In the genomic region with DNA sequence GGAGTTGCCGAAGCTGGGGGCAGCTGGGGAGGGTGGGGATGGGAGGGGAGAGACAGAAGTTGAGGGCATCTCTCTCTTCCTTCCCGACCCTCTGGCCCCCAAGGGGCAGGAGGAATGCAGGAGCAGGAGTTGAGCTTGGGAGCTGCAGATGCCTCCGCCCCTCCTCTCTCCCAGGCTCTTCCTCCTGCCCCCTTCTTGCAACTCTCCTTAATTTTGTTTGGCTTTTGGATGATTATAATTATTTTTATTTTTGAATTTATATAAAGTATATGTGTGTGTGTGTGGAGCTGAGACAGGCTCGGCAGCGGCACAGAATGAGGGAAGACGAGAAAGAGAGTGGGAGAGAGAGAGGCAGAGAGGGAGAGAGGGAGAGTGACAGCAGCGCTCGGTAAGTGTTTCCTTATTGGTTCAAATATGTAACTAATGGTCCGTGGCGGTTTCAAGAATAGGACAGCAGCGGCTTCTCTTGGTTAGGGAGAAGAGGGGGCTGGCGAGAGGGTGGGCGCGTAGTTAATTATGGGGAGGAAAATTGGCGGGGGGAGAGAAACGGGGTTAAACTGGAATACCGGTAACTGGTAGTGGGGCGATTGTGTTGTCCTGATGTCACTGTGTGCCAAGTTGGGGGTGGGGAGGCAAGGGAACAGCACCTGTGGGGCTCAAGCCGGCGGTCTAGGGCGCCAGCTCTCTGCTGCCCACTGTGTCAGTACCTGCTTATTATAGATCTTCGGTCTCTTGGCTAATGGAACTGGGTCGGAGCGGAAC, we compare ENCODE assay signal across 8 cellular contexts. TPM values are rescaled to one million over a fixed set of nuclear protein-coding genes. Genes with fewer than 3 reads are reported as not detected.
DNase-seq lines count a peak whose midpoint lies in the region; ATAC-seq and TF ChIP-seq lines count a peak whose summit lies in the region.

No MANE protein-coding gene starts in this region.

- intact Hi-C loops in CD4-positive, alpha-beta T cell (cut with DNase I, micrococcal nuclease): no loop called here
- intact Hi-C loops in OCI-LY7 (cut with micrococcal nuclease; ENCODE audit: unreplicated experiment): loop anchor here (10.0 kb wide), 1 partner anchor 338 kb away; no protein-coding TSS in a partner anchor

- POLR2A ChIA-PET in CD4-positive, alpha-beta T cell (lab: Charles Lee): interaction anchor here (0.7 to 2.1 kb wide), 9 partner anchors 8 to 263 kb away, joined by 3 to 8 read pairs (median 4); partner anchors contain the start of genes HNRNPA1, HOXC4, HOXC8 and HOXC9
- POLR2A ChIA-PET in OCI-LY7 (lab: Charles Lee): interaction anchor here (0.7 to 1.5 kb wide), 25 partner anchors 8 to 1656 kb away, joined by 3 to 24 read pairs (median 4); partner anchors contain the start of genes HOXC10, HOXC4, HOXC6 and HOXC8

- in situ Hi-C loops in GM13976 (cut with MboI; ENCODE audit: low sequenced_read_pairs, unreplicated experiment): no loop called here

- H3K9me3 Mint-ChIP-seq in CD4-positive, alpha-beta T cell: no peaks in the 10 kb centered on the region
- H3K9me3 Mint-ChIP-seq in endodermal cell (peaks cover 3% of the 10 kb centered on the region), nephron progenitor cell (no peaks in the 10 kb centered on the region)

- H3K9me2 ChIP-seq in OCI-LY7 (ENCODE audit: insufficient read depth, low read length): no peaks in the 10 kb centered on the region

- peaks cover 19% of the 10 kb centered on the region for H3K4me1 Mint-ChIP-seq in CD4-positive, alpha-beta T cell (ENCODE audit: low read depth)
- H3K4me1 Mint-ChIP-seq in endodermal cell (peaks cover 13% of the 10 kb centered on the region), nephron progenitor cell (peaks cover 54% of the 10 kb centered on the region)

- no peaks in the 10 kb centered on the region for H4K20me1 ChIP-seq in OCI-LY7 (ENCODE audit: insufficient read depth, low read length)

- no peak for DNase-seq in CD4-positive, alpha-beta T cell
- peak; percentile 77 for DNase-seq in OCI-LY7 (ENCODE audit: low spot score)
- DNase-seq in endodermal cell: peak; percentile 76
- DNase-seq in nephron progenitor cell: peak; percentile 44
- DNase-seq in GM13976 (ENCODE audit: low spot score): no peak

- H3K27ac Mint-ChIP-seq in CD4-positive, alpha-beta T cell: no peak overlapping the region
- H3K27ac Mint-ChIP-seq in endodermal cell: no peak overlapping the region
- peak overlapping the region; percentile 97 for H3K27ac Mint-ChIP-seq in nephron progenitor cell

- peak overlapping the region; percentile 85 for H2AFZ ChIP-seq in OCI-LY7 (ENCODE audit: low read length)

- 5 to 9% methylated on average over 11 to 21 of the region's 24 CpGs for WGBS in endodermal cell (ENCODE audit: insufficient coverage in 1 of 2, insufficient read length in 1 of 2), 2 experiments

- H3K27me3 ChIP-seq in CD4-positive, alpha-beta T cell (ENCODE audit: control insufficient read depth, insufficient read depth, low read length): peaks cover 88% of the 10 kb centered on the region
- H3K27me3 ChIP-seq in endodermal cell (ENCODE audit: control insufficient read depth, insufficient read depth, low read length, poor library complexity, severe bottlenecking): peaks cover 100% of the 10 kb centered on the region

- ATAC-seq in CD4-positive, alpha-beta T cell (ENCODE audit: poor library complexity): peak; percentile 32
- ATAC-seq in GM19035 (IDR thresholded peaks at IDR 0.05; ENCODE audit: unreplicated experiment) (peak; percentile 40), HG03342 (IDR thresholded peaks at IDR 0.05; ENCODE audit: unreplicated experiment) (peak; percentile 21), HG03378 (IDR thresholded peaks at IDR 0.05; ENCODE audit: unreplicated experiment) (no peak)

- no peak overlapping the region for H3K9ac ChIP-seq in endodermal cell (ENCODE audit: extremely low read depth, low read length, poor library complexity, severe bottlenecking)

- H3K4me1 ChIP-seq in OCI-LY7 (ENCODE audit: insufficient read depth, low read length, poor library complexity, severe bottlenecking) (peaks cover 42% of the 10 kb centered on the region), endodermal cell (ENCODE audit: control insufficient read depth, insufficient read depth, low read length) (no peaks in the 10 kb centered on the region)

- H3K4me2 ChIP-seq in OCI-LY7 (ENCODE audit: low read length): peak overlapping the region; percentile 82

- H3K36me3 ChIP-seq in OCI-LY7 (ENCODE audit: insufficient read depth, low read length) (no peaks in the 10 kb centered on the region), endodermal cell (ENCODE audit: control insufficient read depth, insufficient read depth, low read length) (no peaks in the 10 kb centered on the region)

- H3K9me3 ChIP-seq in CD4-positive, alpha-beta T cell (ENCODE audit: control insufficient read depth, low read length): no peaks in the 10 kb centered on the region
- H3K9me3 ChIP-seq in OCI-LY7 (ENCODE audit: low read length) (no peaks in the 10 kb centered on the region), endodermal cell (ENCODE audit: control insufficient read depth, low read length) (no peaks in the 10 kb centered on the region)

- CTCF ChIA-PET in CD4-positive, alpha-beta T cell (lab: Charles Lee): interaction anchor here (0.8 to 2.0 kb wide), 6 partner anchors 12 to 197 kb away, joined by 3 to 6 read pairs (median 3); partner anchors contain the start of gene SMUG1
- CTCF ChIA-PET in OCI-LY7 (lab: Charles Lee; ENCODE audit: unreplicated experiment): interaction anchor here (0.6 to 2.0 kb wide), 12 partner anchors 10 to 341 kb away, joined by 3 to 14 read pairs (median 3); partner anchors contain the start of genes ATP5MC2 and SMUG1

- BruUV-seq in OCI-LY7 (replicated peaks; lab: Mats Ljungman, UMichigan): TSS peak; percentile 95

- peaks cover 93% of the 10 kb centered on the region for H3K27me3 Mint-ChIP-seq in CD4-positive, alpha-beta T cell
- H3K27me3 Mint-ChIP-seq in endodermal cell (ENCODE audit: insufficient read depth) (peaks cover 99% of the 10 kb centered on the region), nephron progenitor cell (ENCODE audit: low read depth, poor library complexity) (peaks cover 10% of the 10 kb centered on the region)

- TF ChIP-seq CTCF in CD4-positive, alpha-beta T cell (IDR thresholded peaks at IDR 0.05): no peak
- TF ChIP-seq CTCF in OCI-LY7 (conservative IDR thresholded peaks at IDR 0.05; ENCODE audit: low read length): peak; percentile 43; the same call in 1 of the 2 replicates
- peak; percentile 16 for TF ChIP-seq CTCF in endodermal cell (conservative IDR thresholded peaks at IDR 0.05)
- no peak for TF ChIP-seq CTCF in nephron progenitor cell (IDR thresholded peaks at IDR 0.05)
- TF ChIP-seq CTCF in GM13976 (IDR thresholded peaks at IDR 0.05; ENCODE audit: borderline replicate concordance, control extremely low read depth, extremely low read depth, insufficient read depth, missing control alignments): no peak

- no peaks in the 10 kb centered on the region for H3K79me2 ChIP-seq in OCI-LY7 (ENCODE audit: insufficient read depth, low read depth, low read length)

- peak overlapping the region; percentile 89 for H3K4me3 Mint-ChIP-seq in CD4-positive, alpha-beta T cell
- peak overlapping the region; percentile 47 for H3K4me3 Mint-ChIP-seq in endodermal cell
- H3K4me3 Mint-ChIP-seq in nephron progenitor cell: peak overlapping the region; percentile 91

- no peaks in the 10 kb centered on the region for H3K36me3 Mint-ChIP-seq in CD4-positive, alpha-beta T cell (ENCODE audit: low read depth)
- H3K36me3 Mint-ChIP-seq in endodermal cell (ENCODE audit: low read depth) (no peaks in the 10 kb centered on the region), nephron progenitor cell (ENCODE audit: low read depth) (peaks cover 35% of the 10 kb centered on the region)

- peak overlapping the region; percentile 77 for H3K4me3 ChIP-seq in OCI-LY7 (ENCODE audit: low read depth, low read length, poor library complexity, severe bottlenecking)
- H3K4me3 ChIP-seq in endodermal cell (ENCODE audit: low read length): peak overlapping the region; percentile 56

- no peak overlapping the region for H3K27ac ChIP-seq in CD4-positive, alpha-beta T cell (ENCODE audit: low read depth, low read length)
- H3K27ac ChIP-seq in OCI-LY7 (ENCODE audit: low read depth, low read length, poor library complexity, severe bottlenecking) (peak overlapping the region; percentile 83), endodermal cell (ENCODE audit: low read depth, low read length) (no peak overlapping the region)

RNA-seq across cellular contexts. Expression of gene HOXC8, which starts 8.4 kb away (rescaled TPM):
- total RNA-seq in CD4-positive, alpha-beta T cell: not detected
- total RNA-seq in OCI-LY7 (2014; rRNA removed; shearing (Covaris generic)): not detected in 2 replicates
- not detected in 2 replicates for total RNA-seq in OCI-LY7 (2022)
- total RNA-seq in endodermal cell: not detected
- 3.3 TPM for polyA plus RNA-seq in endodermal cell (2013, experiment 1 of 2)
- 1.6 TPM for polyA plus RNA-seq in endodermal cell (2013, experiment 2 of 2)

RNA-seq across cellular contexts. Expression of gene HOXC6, which starts 11.0 kb away (rescaled TPM):
- not detected for total RNA-seq in CD4-positive, alpha-beta T cell
- 0.92 and 1.6 TPM in 2 replicates for total RNA-seq in OCI-LY7 (2014; rRNA removed; shearing (Covaris generic))
- total RNA-seq in OCI-LY7 (2022): 2.7 and 3.7 TPM in 2 replicates
- total RNA-seq in endodermal cell: not detected
- polyA plus RNA-seq in endodermal cell (2013, experiment 1 of 2): 16.8 TPM
- polyA plus RNA-seq in endodermal cell (2013, experiment 2 of 2): 10.0 TPM

RNA-seq across cellular contexts. Expression of gene HOXC5, which starts 15.6 kb away (rescaled TPM):
- not detected for total RNA-seq in CD4-positive, alpha-beta T cell
- not detected in 2 replicates for total RNA-seq in OCI-LY7 (2014; rRNA removed; shearing (Covaris generic))
- total RNA-seq in OCI-LY7 (2022) (not detected in 2 replicates), endodermal cell (not detected)
- polyA plus RNA-seq in endodermal cell (2013, experiment 1 of 2): 0.82 TPM
- 1.7 TPM for polyA plus RNA-seq in endodermal cell (2013, experiment 2 of 2)

RNA-seq across cellular contexts. Expression of gene HOXC9, which starts 17.2 kb away (rescaled TPM):
- not detected for total RNA-seq in CD4-positive, alpha-beta T cell
- total RNA-seq in OCI-LY7 (2014; rRNA removed; shearing (Covaris generic)): not detected in 2 replicates
- 0.42 and 0.57 TPM in 2 replicates for total RNA-seq in OCI-LY7 (2022)
- not detected for total RNA-seq in endodermal cell
- 5.5 TPM for polyA plus RNA-seq in endodermal cell (2013, experiment 1 of 2)
- polyA plus RNA-seq in endodermal cell (2013, experiment 2 of 2): 6.4 TPM

RNA-seq across cellular contexts. Expression of gene HOXC10, which starts 32.3 kb away (rescaled TPM):
- not detected for total RNA-seq in CD4-positive, alpha-beta T cell
- 0.28 TPM in 1 of 2 replicates, not detected in the other for total RNA-seq in OCI-LY7 (2014; rRNA removed; shearing (Covaris generic))
- 0.25 TPM in 1 of 2 replicates, not detected in the other for total RNA-seq in OCI-LY7 (2022)
- not detected for total RNA-seq in endodermal cell
- polyA plus RNA-seq in endodermal cell (2013, experiment 1 of 2): 11.1 TPM
- 7.2 TPM for polyA plus RNA-seq in endodermal cell (2013, experiment 2 of 2)

Comparison
In these comparisons a context has a peak if more than half of its experiments do, and no peak if none do; other contexts are left out.
1. DNase-seq: peak in OCI-LY7 (single experiment), endodermal cell (single experiment) and nephron progenitor cell (single experiment); none in CD4-positive, alpha-beta T cell (0 of 10) and GM13976 (single experiment).
2. CTCF ChIP-seq: peak in OCI-LY7 (single experiment) and endodermal cell (single experiment); none in CD4-positive, alpha-beta T cell (single experiment), nephron progenitor cell (single experiment) and GM13976 (single experiment).
3. Peak in every context shown above with its lines, with median percentiles within 50 percentile points of each other: H3K4me3 Mint-ChIP-seq.